ENCODE assay signal across 8 cellular contexts in the genomic region with DNA sequence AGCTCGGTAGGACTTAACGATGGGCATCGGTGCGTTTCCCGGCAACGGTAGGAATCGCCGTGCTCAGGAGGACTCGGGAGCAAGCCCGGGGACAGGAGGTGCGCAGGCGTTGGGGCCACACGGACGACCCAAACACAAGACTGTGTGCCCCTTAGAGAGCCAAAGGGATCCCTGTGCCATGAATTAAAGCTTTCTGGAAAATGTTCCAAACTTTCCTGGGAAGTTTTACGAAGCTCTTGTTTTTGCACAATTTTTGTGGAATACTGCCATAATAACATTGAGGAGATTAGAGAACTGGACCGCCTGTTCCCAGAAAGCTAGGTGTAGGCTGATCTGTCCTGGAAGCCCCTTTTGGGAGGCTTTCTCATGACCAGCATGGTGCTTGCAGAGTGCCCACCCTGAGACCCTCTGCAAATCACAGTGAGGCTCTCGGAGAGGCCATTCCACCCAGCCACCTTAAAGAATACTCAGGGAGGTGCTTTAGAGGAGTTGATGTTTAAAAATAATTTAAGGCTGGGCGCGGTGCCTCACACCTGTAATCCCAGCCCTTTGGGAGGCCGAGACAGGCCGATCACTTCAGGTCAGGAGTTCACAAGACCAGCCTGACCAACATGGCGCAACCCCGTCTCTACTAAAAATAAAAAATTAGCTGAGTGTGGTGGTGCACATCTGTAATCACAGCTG. TPM values are rescaled to one million over a fixed set of nuclear protein-coding genes. Genes with fewer than 3 reads are reported as not detected.
A peak's percentile ranks its signal among the peaks of the same experiment; 100 is the strongest.
DNase-seq lines count a peak whose midpoint lies in the region; ATAC-seq and TF ChIP-seq lines count a peak whose summit lies in the region.

No MANE protein-coding gene starts in this region.

- ATAC-seq in GM18520 (IDR thresholded peaks at IDR 0.05; ENCODE audit: unreplicated experiment) (peak; percentile 0), GM21360 (IDR thresholded peaks at IDR 0.05; ENCODE audit: unreplicated experiment) (no peak)

- H3K9me3 ChIP-seq in colonic mucosa: no peaks in the 10 kb centered on the region
- H3K9me3 ChIP-seq in mucosa of stomach (ENCODE audit: control insufficient read depth, low read length): no peaks in the 10 kb centered on the region

- peak overlapping the region; percentile 98 for H3K27ac ChIP-seq in colonic mucosa

- H3K4me3 ChIP-seq in colonic mucosa (peak overlapping the region; percentile 54), mucosa of stomach (ENCODE audit: low read length) (peak overlapping the region; percentile 78)

- H3K4me1 ChIP-seq in colonic mucosa (peaks cover 16% of the 10 kb centered on the region), mucosa of stomach (ENCODE audit: control insufficient read depth, insufficient read depth, low read length) (peaks cover 20% of the 10 kb centered on the region)

- H3K36me3 ChIP-seq in colonic mucosa (no peaks in the 10 kb centered on the region), mucosa of stomach (ENCODE audit: control insufficient read depth, insufficient read depth, low read length) (no peaks in the 10 kb centered on the region)

- intact Hi-C loops in colonic mucosa (cut with DNase I): no loop called here

- peak; percentile 77 for DNase-seq in NCI-H748 (lab: John Stamatoyannopoulos, UW; ENCODE audit: unreplicated experiment)
- no peak for DNase-seq in colonic mucosa
- no peak for DNase-seq in NCI-H128 (lab: John Stamatoyannopoulos, UW; ENCODE audit: unreplicated experiment)
- DNase-seq in NCI-H345 (lab: John Stamatoyannopoulos, UW): no peak
- no peak for DNase-seq in foreskin melanocyte

- H3K27me3 ChIP-seq in colonic mucosa: no peaks in the 10 kb centered on the region
- H3K27me3 ChIP-seq in mucosa of stomach (ENCODE audit: control insufficient read depth, insufficient read depth, low read length): no peaks in the 10 kb centered on the region

- no peak for TF ChIP-seq CTCF in colonic mucosa (IDR thresholded peaks at IDR 0.05)

- peak overlapping the region; percentile 80 to 91 for H3K9ac ChIP-seq in colonic mucosa (ENCODE audit: low read depth in 2 of 2, low read length in 2 of 2)
- H3K9ac ChIP-seq in mucosa of stomach (ENCODE audit: low read length): peak overlapping the region; percentile 83

RNA-seq across cellular contexts. Expression of a gene that starts 1.0 kb away (rescaled TPM):
- 1 to 10 TPM; 5.2 to 7.1 TPM for total RNA-seq in colonic mucosa
